In genomic region chr19:57903298-57904174, GRCh38 we compare ENCODE assay signal across 7 cellular contexts. TPM values are rescaled to one million over a fixed set of nuclear protein-coding genes. Genes with fewer than 3 reads are reported as not detected.
DNase-seq lines count a peak whose midpoint lies in the region; ATAC-seq, FAIRE-seq and TF ChIP-seq lines count a peak whose summit lies in the region.
"Had no signal": no experiment of that assay in that cellular context is flagged by ENCODE, and none has a peak within 500 bp of the region (broad histone marks: within the 10 kb centered on the region; RNA-seq: fewer than 3 reads in every experiment).

No MANE protein-coding gene starts in this region.

- H3K9me3 ChIP-seq in astrocyte (ENCODE audit: insufficient read depth, low read depth, low read length), result peaks cover 20% of the 10 kb centered on the region
- peaks cover 6% of the 10 kb centered on the region for H3K9me3 ChIP-seq in effector memory CD4-positive, alpha-beta T cell (ENCODE audit: control insufficient read depth, low read length)

- H3K79me2 ChIP-seq in astrocyte (ENCODE audit: insufficient read depth, low read length), result peaks cover 4% of the 10 kb centered on the region

- H3K4me1 Mint-ChIP-seq in activated T-cell treated with anti-CD3 and anti-CD28 coated beads, Interleukin-2, amount 50 U/mL, for 72 hours (ENCODE audit: low read depth), result peaks cover 16% of the 10 kb centered on the region
- peaks cover 6% of the 10 kb centered on the region for H3K4me1 Mint-ChIP-seq in activated T-cell treated with anti-CD3 and anti-CD28 coated beads, Interleukin-2, amount 50 U/mL, for 4 hours (ENCODE audit: low read depth)
- H3K4me1 Mint-ChIP-seq in astrocyte (ENCODE audit: low read depth, unreplicated experiment) (peaks cover 7% of the 10 kb centered on the region), nephron (no peaks in the 10 kb centered on the region)

- H3K9ac ChIP-seq in astrocyte (ENCODE audit: low read length), result no peak overlapping the region

- H3K27me3 ChIP-seq in astrocyte (ENCODE audit: insufficient read depth, low read length), result no peaks in the 10 kb centered on the region
- no peaks in the 10 kb centered on the region for H3K27me3 ChIP-seq in effector memory CD4-positive, alpha-beta T cell (replicated peaks; ENCODE audit: control insufficient read depth, insufficient read depth, low read length, poor library complexity, severe bottlenecking)

- ATAC-seq in activated T-cell treated with anti-CD3 and anti-CD28 coated beads, Interleukin-2, amount 50 U/mL, for 72 hours (replicated peaks in 1 of 2), result peak; percentile 43 to 48
- no peak for ATAC-seq in activated T-cell treated with anti-CD3 and anti-CD28 coated beads, Interleukin-2, amount 50 U/mL, for 4 hours

- H2AFZ ChIP-seq in astrocyte (ENCODE audit: low read depth, low read length), result no peak overlapping the region

- H3K4me3 Mint-ChIP-seq in activated T-cell treated with anti-CD3 and anti-CD28 coated beads, Interleukin-2, amount 50 U/mL, for 72 hours, result peak overlapping the region; percentile 20 to 31
- H3K4me3 Mint-ChIP-seq in activated T-cell treated with anti-CD3 and anti-CD28 coated beads, Interleukin-2, amount 50 U/mL, for 4 hours, result no peak overlapping the region
- H3K4me3 Mint-ChIP-seq in astrocyte (ENCODE audit: unreplicated experiment) (no peak overlapping the region), nephron (no peak overlapping the region)

- no peaks in the 10 kb centered on the region for H4K20me1 ChIP-seq in astrocyte (ENCODE audit: insufficient read depth, low read length)

- H3K27ac ChIP-seq in astrocyte (ENCODE audit: low read depth, low read length), result no peak overlapping the region
- no peak overlapping the region for H3K27ac ChIP-seq in effector memory CD4-positive, alpha-beta T cell (ENCODE audit: insufficient read depth, low read length, poor library complexity, severe bottlenecking)
- H3K27ac ChIP-seq: epithelial cell of prostate had no signal

- TF ChIP-seq CTCF in astrocyte (IDR thresholded peaks at IDR 0.05; ENCODE audit: insufficient read depth, low read depth, low read length) (peak; percentile 37), nephron (IDR thresholded peaks at IDR 0.05; ENCODE audit: unreplicated experiment in 3 of 3) (peak; percentile 44 to 56 (median 48))

- peaks cover 11% of the 10 kb centered on the region for H3K36me3 ChIP-seq in astrocyte (ENCODE audit: insufficient read depth, low read length)
- peaks cover 4% of the 10 kb centered on the region for H3K36me3 ChIP-seq in effector memory CD4-positive, alpha-beta T cell (ENCODE audit: control insufficient read depth, insufficient read depth, low read length)

- no peaks in the 10 kb centered on the region for H3K27me3 Mint-ChIP-seq in activated T-cell treated with anti-CD3 and anti-CD28 coated beads, Interleukin-2, amount 50 U/mL, for 72 hours (ENCODE audit: low read depth)
- no peaks in the 10 kb centered on the region for H3K27me3 Mint-ChIP-seq in activated T-cell treated with anti-CD3 and anti-CD28 coated beads, Interleukin-2, amount 50 U/mL, for 4 hours (ENCODE audit: low read depth)
- H3K27me3 Mint-ChIP-seq in astrocyte (ENCODE audit: low read depth, unreplicated experiment) (no peaks in the 10 kb centered on the region), nephron (ENCODE audit: low read depth) (no peaks in the 10 kb centered on the region)

- peak; percentile 81 for FAIRE-seq in astrocyte (lab: Jason Lieb, UNC)

- peaks cover 8 to 9% of the 10 kb centered on the region in 2 donors for H3K9me3 Mint-ChIP-seq in activated T-cell treated with anti-CD3 and anti-CD28 coated beads, Interleukin-2, amount 50 U/mL, for 72 hours
- peaks cover 12% of the 10 kb centered on the region for H3K9me3 Mint-ChIP-seq in activated T-cell treated with anti-CD3 and anti-CD28 coated beads, Interleukin-2, amount 50 U/mL, for 4 hours
- H3K9me3 Mint-ChIP-seq in astrocyte (ENCODE audit: unreplicated experiment) (peaks cover 2% of the 10 kb centered on the region), nephron (peaks cover 13% of the 10 kb centered on the region)

- peak overlapping the region; percentile 87 for H3K27ac Mint-ChIP-seq in activated T-cell treated with anti-CD3 and anti-CD28 coated beads, Interleukin-2, amount 50 U/mL, for 72 hours
- H3K27ac Mint-ChIP-seq in astrocyte (ENCODE audit: unreplicated experiment) (no peak overlapping the region), nephron (no peak overlapping the region)

- no peak overlapping the region for H3K4me2 ChIP-seq in astrocyte (ENCODE audit: low read length)

- no peak overlapping the region for H3K4me3 ChIP-seq in astrocyte (ENCODE audit: insufficient read depth, low read depth, low read length)
- no peak overlapping the region for H3K4me3 ChIP-seq in effector memory CD4-positive, alpha-beta T cell (ENCODE audit: insufficient read depth, low read depth, low read length, poor library complexity, severe bottlenecking)

- H3K36me3 Mint-ChIP-seq in activated T-cell treated with anti-CD3 and anti-CD28 coated beads, Interleukin-2, amount 50 U/mL, for 72 hours (ENCODE audit: insufficient read depth in 2 of 2), result peaks cover 14 to 30% of the 10 kb centered on the region in 2 donors
- H3K36me3 Mint-ChIP-seq in activated T-cell treated with anti-CD3 and anti-CD28 coated beads, Interleukin-2, amount 50 U/mL, for 4 hours (ENCODE audit: insufficient read depth), result peaks cover 20% of the 10 kb centered on the region
- H3K36me3 Mint-ChIP-seq in astrocyte (ENCODE audit: low read depth, unreplicated experiment) (peaks cover 27% of the 10 kb centered on the region), nephron (ENCODE audit: low read depth) (peaks cover 59% of the 10 kb centered on the region)

- no peak for DNase-seq in activated T-cell treated with anti-CD3 and anti-CD28 coated beads, Interleukin-2, amount 50 U/mL, for 72 hours
- DNase-seq in activated T-cell treated with anti-CD3 and anti-CD28 coated beads, Interleukin-2, amount 50 U/mL, for 4 hours, result no peak
- DNase-seq in astrocyte (ENCODE audit: low read depth) (peak; percentile 21), NCI-H446 treated with DMSO at 0.1 percent for 48 hours (lab: John Stamatoyannopoulos, UW) (no peak)
- DNase-seq in effector memory CD4-positive, alpha-beta T cell, result no peak

- no peaks in the 10 kb centered on the region for H3K4me1 ChIP-seq in astrocyte (ENCODE audit: insufficient read depth, low read length)
- H3K4me1 ChIP-seq in effector memory CD4-positive, alpha-beta T cell (ENCODE audit: control insufficient read depth, insufficient read depth, low read length, poor library complexity, severe bottlenecking), result no peaks in the 10 kb centered on the region

RNA-seq across cellular contexts. Expression of gene ZNF417, which starts 12.9 kb away (rescaled TPM):
- 10 to 100 TPM; 12.6 to 13.8 TPM for total RNA-seq in activated T-cell treated with anti-CD3 and anti-CD28 coated beads, Interleukin-2, amount 50 U/mL, for 72 hours
- total RNA-seq in activated T-cell treated with anti-CD3 and anti-CD28 coated beads, Interleukin-2, amount 50 U/mL, for 4 hours, result 1 to 10 TPM; 4.7 to 6.8 (median 6.0) TPM
- 16.2 and 17.2 TPM in 2 replicates for total RNA-seq in astrocyte

RNA-seq across cellular contexts. Expression of gene ZNF814, which starts 14.7 kb away (rescaled TPM):
- 10 to 100 TPM; 16.1 to 21.4 TPM for total RNA-seq in activated T-cell treated with anti-CD3 and anti-CD28 coated beads, Interleukin-2, amount 50 U/mL, for 72 hours
- total RNA-seq in activated T-cell treated with anti-CD3 and anti-CD28 coated beads, Interleukin-2, amount 50 U/mL, for 4 hours, result 10 to 100 TPM; 21.7 to 30.6 (median 22.0) TPM
- 31.6 and 34.7 TPM in 2 replicates for total RNA-seq in astrocyte

RNA-seq across cellular contexts. Expression of gene ZNF418, which starts 31.7 kb away (rescaled TPM):
- total RNA-seq in activated T-cell treated with anti-CD3 and anti-CD28 coated beads, Interleukin-2, amount 50 U/mL, for 72 hours, result 1 to 10 TPM; 3.4 to 8.0 TPM
- 1 to 10 TPM; 1.5 to 1.8 (median 1.8) TPM for total RNA-seq in activated T-cell treated with anti-CD3 and anti-CD28 coated beads, Interleukin-2, amount 50 U/mL, for 4 hours
- 5.5 and 10.4 TPM in 2 replicates for total RNA-seq in astrocyte

RNA-seq across cellular contexts. Expression of gene ZNF256, which starts 44.0 kb away (rescaled TPM):
- 10 to 100 TPM in 1 of 2 donors, 1 to 10 TPM in 1; 8.4 to 10.6 TPM for total RNA-seq in activated T-cell treated with anti-CD3 and anti-CD28 coated beads, Interleukin-2, amount 50 U/mL, for 72 hours
- 1 to 10 TPM; 4.7 to 6.4 (median 5.2) TPM for total RNA-seq in activated T-cell treated with anti-CD3 and anti-CD28 coated beads, Interleukin-2, amount 50 U/mL, for 4 hours
- total RNA-seq in astrocyte, result 7.1 and 7.3 TPM in 2 replicates

RNA-seq across cellular contexts. Expression of gene ZNF587, which starts 53.9 kb away (rescaled TPM):
- total RNA-seq in activated T-cell treated with anti-CD3 and anti-CD28 coated beads, Interleukin-2, amount 50 U/mL, for 72 hours, result 10 to 100 TPM; 31.5 to 32.5 TPM
- 10 to 100 TPM; 17.9 to 22.1 (median 20.8) TPM for total RNA-seq in activated T-cell treated with anti-CD3 and anti-CD28 coated beads, Interleukin-2, amount 50 U/mL, for 4 hours
- total RNA-seq in astrocyte, result 36.7 and 37.4 TPM in 2 replicates

Comparison
In these comparisons a context has a peak if more than half of its experiments do, and no peak if none do; other contexts are left out.
1. ATAC-seq: peak in activated T-cell treated with anti-CD3 and anti-CD28 coated beads, Interleukin-2, amount 50 U/mL, for 72 hours (2 of 2); none in activated T-cell treated with anti-CD3 and anti-CD28 coated beads, Interleukin-2, amount 50 U/mL, for 4 hours (0 of 2).
2. H3K4me3 Mint-ChIP-seq: peak in activated T-cell treated with anti-CD3 and anti-CD28 coated beads, Interleukin-2, amount 50 U/mL, for 72 hours (2 of 2); none in activated T-cell treated with anti-CD3 and anti-CD28 coated beads, Interleukin-2, amount 50 U/mL, for 4 hours (single experiment), astrocyte (single experiment) and nephron (0 of 3).